ENCODE assay signal across 29 cellular contexts in genomic region chr9:70486127-70486526, GRCh38.
DNase-seq lines count a peak whose midpoint lies in the region; ATAC-seq and TF ChIP-seq lines count a peak whose summit lies in the region.
"Had no signal": no experiment of that assay in that cellular context is flagged by ENCODE, and none has a peak within 500 bp of the region (broad histone marks: within the 10 kb centered on the region; RNA-seq: fewer than 3 reads in every experiment).

No MANE protein-coding gene starts in this region.

- no peak for TF ChIP-seq CTCF in esophagus muscularis mucosa (IDR thresholded peaks at IDR 0.05)
- no peak for TF ChIP-seq CTCF in lower lobe of right lung (IDR thresholded peaks at IDR 0.05)

- peaks cover 0 to under 1% (median 0%) of the 10 kb centered on the region in 3 donors for H3K4me1 Mint-ChIP-seq in CD8-positive, alpha-beta memory T cell
- no peaks in the 10 kb centered on the region for H3K4me1 Mint-ChIP-seq in stimulated activated effector memory CD8-positive, alpha-beta T cell treated with anti-CD3 and anti-CD28 coated beads, Interleukin-12 subunit alpha, Interleukin-12 subunit beta, amount 100 ng/mL, for 72 hours
- H3K4me1 Mint-ChIP-seq: memory B cell had no signal

- H3K4me3 Mint-ChIP-seq in CD8-positive, alpha-beta memory T cell = no peak overlapping the region
- no peak overlapping the region for H3K4me3 Mint-ChIP-seq in stimulated activated effector memory CD8-positive, alpha-beta T cell treated with anti-CD3 and anti-CD28 coated beads, Interleukin-12 subunit alpha, Interleukin-12 subunit beta, amount 100 ng/mL, for 72 hours
- H3K4me3 Mint-ChIP-seq: activated T-cell treated with anti-CD3 and anti-CD28 coated beads, Interleukin-2, amount 50 U/mL, for 24 hours; memory B cell had no signal

- H3K9me3 Mint-ChIP-seq in CD8-positive, alpha-beta memory T cell = no peaks in the 10 kb centered on the region
- H3K9me3 Mint-ChIP-seq in stimulated activated effector memory CD8-positive, alpha-beta T cell treated with anti-CD3 and anti-CD28 coated beads, Interleukin-12 subunit alpha, Interleukin-12 subunit beta, amount 100 ng/mL, for 72 hours = no peaks in the 10 kb centered on the region
- H3K9me3 Mint-ChIP-seq: activated T-cell treated with anti-CD3 and anti-CD28 coated beads, Interleukin-2, amount 50 U/mL, for 24 hours; memory B cell had no signal

- CTCF ChIA-PET in CD8-positive, alpha-beta memory T cell (lab: Charles Lee) = interaction anchor here (1.3 to 3.4 kb wide), 2 partner anchors 11 to 116 kb away, joined by 3 to 11 read pairs; no protein-coding TSS in a partner anchor

- no peaks in the 10 kb centered on the region for H3K36me3 Mint-ChIP-seq in CD8-positive, alpha-beta memory T cell
- no peaks in the 10 kb centered on the region for H3K36me3 Mint-ChIP-seq in stimulated activated effector memory CD8-positive, alpha-beta T cell treated with anti-CD3 and anti-CD28 coated beads, Interleukin-12 subunit alpha, Interleukin-12 subunit beta, amount 100 ng/mL, for 72 hours
- H3K36me3 Mint-ChIP-seq: memory B cell had no signal

- no peak overlapping the region for H3K4me3 ChIP-seq in CD8-positive, alpha-beta memory T cell (ENCODE audit: low read length)
- no peak overlapping the region for H3K4me3 ChIP-seq in esophagus muscularis mucosa
- H3K4me3 ChIP-seq in lower lobe of right lung = no peak overlapping the region
- H3K4me3 ChIP-seq: A549, SJSA1 had no signal

- no peaks in the 10 kb centered on the region for H3K36me3 ChIP-seq in CD8-positive, alpha-beta memory T cell (ENCODE audit: insufficient read depth, low read length)
- H3K36me3 ChIP-seq in esophagus muscularis mucosa (no peaks in the 10 kb centered on the region), lower lobe of right lung (no peaks in the 10 kb centered on the region)
- H3K36me3 ChIP-seq: BE2C, neutrophil, SJSA1 had no signal

- no peaks in the 10 kb centered on the region for H3K27me3 ChIP-seq in CD8-positive, alpha-beta memory T cell (ENCODE audit: insufficient read depth, low read length, poor library complexity, severe bottlenecking)
- no peaks in the 10 kb centered on the region for H3K27me3 ChIP-seq in esophagus muscularis mucosa
- H3K27me3 ChIP-seq in lower lobe of right lung (ENCODE audit: low read depth) = no peaks in the 10 kb centered on the region
- H3K27me3 ChIP-seq: BE2C, neutrophil, SJSA1 had no signal

- POLR2A ChIA-PET in CD8-positive, alpha-beta memory T cell (lab: Charles Lee) = no interaction called here

- 82% methylated on average over 3 of the region's 3 CpGs for WGBS in esophagus muscularis mucosa

- no peak for TF ChIP-seq EP300 in esophagus muscularis mucosa (IDR thresholded peaks at IDR 0.05)

- intact Hi-C loops in esophagus muscularis mucosa (cut with DNase I) (no loop called here), lower lobe of right lung (cut with DNase I) (loop anchor here (10.0 kb wide), 2 partner anchors 119 to 131 kb away; no protein-coding TSS in a partner anchor)

- H3K27ac Mint-ChIP-seq in CD8-positive, alpha-beta memory T cell = no peak overlapping the region
- H3K27ac Mint-ChIP-seq in stimulated activated effector memory CD8-positive, alpha-beta T cell treated with anti-CD3 and anti-CD28 coated beads, Interleukin-12 subunit alpha, Interleukin-12 subunit beta, amount 100 ng/mL, for 72 hours = peak overlapping the region; percentile 8
- H3K27ac Mint-ChIP-seq: activated T-cell treated with anti-CD3 and anti-CD28 coated beads, Interleukin-2, amount 50 U/mL, for 24 hours; memory B cell had no signal

- peaks cover 0 to 11% of the 10 kb centered on the region in 2 donors for H3K27me3 Mint-ChIP-seq in CD8-positive, alpha-beta memory T cell
- H3K27me3 Mint-ChIP-seq: activated T-cell treated with anti-CD3 and anti-CD28 coated beads, Interleukin-2, amount 50 U/mL, for 24 hours had no signal

- H3K27ac ChIP-seq in CD8-positive, alpha-beta memory T cell (ENCODE audit: low read depth, low read length) = peak overlapping the region; percentile 57
- peak overlapping the region; percentile 63 to 97 (median 96) for H3K27ac ChIP-seq in esophagus muscularis mucosa (replicated peaks in 1 of 4)
- peak overlapping the region; percentile 51 for H3K27ac ChIP-seq in lower lobe of right lung
- H3K27ac ChIP-seq: KMS-11, neutrophil, SJSA1 had no signal

- no peaks in the 10 kb centered on the region for H3K4me1 ChIP-seq in CD8-positive, alpha-beta memory T cell (ENCODE audit: insufficient read depth, low read length)
- H3K4me1 ChIP-seq in esophagus muscularis mucosa (peaks cover 62 to 82% (median 76%) of the 10 kb centered on the region in 4 donors), lower lobe of right lung (peaks cover 59% of the 10 kb centered on the region)
- H3K4me1 ChIP-seq: BE2C, Caco-2 had no signal

- H3K9me3 ChIP-seq in CD8-positive, alpha-beta memory T cell (ENCODE audit: low read length) = no peaks in the 10 kb centered on the region
- H3K9me3 ChIP-seq in esophagus muscularis mucosa = no peaks in the 10 kb centered on the region
- no peaks in the 10 kb centered on the region for H3K9me3 ChIP-seq in lower lobe of right lung
- H3K9me3 ChIP-seq: A549, BE2C, Caco-2, neutrophil, SJSA1 had no signal

- DNase-seq in CD8-positive, alpha-beta memory T cell = no peak
- no peak for DNase-seq in esophagus muscularis mucosa (ENCODE audit: extremely low spot score)
- DNase-seq in lower lobe of right lung = no peak
- no peak for DNase-seq in stimulated activated effector memory CD8-positive, alpha-beta T cell treated with anti-CD3 and anti-CD28 coated beads, Interleukin-12 subunit alpha, Interleukin-12 subunit beta, amount 100 ng/mL, for 72 hours (ENCODE audit: low spot score in 2 of 2)
- no peak for DNase-seq in hypothalamus (lab: John Stamatoyannopoulos, UW)
- DNase-seq in KG1 (lab: John Stamatoyannopoulos, UW) = no peak
- DNase-seq: activated CD4-positive, alpha-beta T cell treated with anti-CD3 and anti-CD28 coated beads for 1 hour; activated naive CD4-positive, alpha-beta T cell treated with Interleukin-2 at 50 U/mL for 16 hours; activated T-cell treated with anti-CD3 and anti-CD28 coated beads, Interleukin-2, amount 50 U/mL, for 24 hours; amygdala; BE2C; Caco-2; DND-41; NCI-H1436 treated with DMSO at 0.1 percent for 48 hours; NCI-H2171 treated with DMSO at 0.1 percent for 48 hours; NCI-H526; stimulated activated CD4-positive, alpha-beta T cell treated with anti-CD3 and anti-CD28 coated beads, Interleukin-12 subunit alpha, Interleukin-12 subunit beta, amount 100 ng/mL, for 4 hours; stimulated activated CD4-positive, alpha-beta T cell treated with anti-CD3 and anti-CD28 coated beads, Interleukin-4, amount 100 ng/mL, for 24 hours; stimulated activated naive CD4-positive, alpha-beta T cell treated with Interleukin-2 at 50 U/mL for 16 hours; T-helper 1 cell; trophoblast cell had no signal

- TF ChIP-seq POLR2A in esophagus muscularis mucosa (IDR thresholded peaks at IDR 0.05; ENCODE audit: low read depth) = no peak

- no peak for ATAC-seq in lower lobe of right lung
- no peak for ATAC-seq in stimulated activated effector memory CD8-positive, alpha-beta T cell treated with anti-CD3 and anti-CD28 coated beads, Interleukin-12 subunit alpha, Interleukin-12 subunit beta, amount 100 ng/mL, for 72 hours
- ATAC-seq in GM18909 (IDR thresholded peaks at IDR 0.05; ENCODE audit: poor library complexity, unreplicated experiment) = no peak
- ATAC-seq in GM21381 (IDR thresholded peaks at IDR 0.05; ENCODE audit: unreplicated experiment) = no peak
- ATAC-seq: Panc1 had no signal
